ENCODE assay signal across 19 cellular contexts in the genomic region with DNA sequence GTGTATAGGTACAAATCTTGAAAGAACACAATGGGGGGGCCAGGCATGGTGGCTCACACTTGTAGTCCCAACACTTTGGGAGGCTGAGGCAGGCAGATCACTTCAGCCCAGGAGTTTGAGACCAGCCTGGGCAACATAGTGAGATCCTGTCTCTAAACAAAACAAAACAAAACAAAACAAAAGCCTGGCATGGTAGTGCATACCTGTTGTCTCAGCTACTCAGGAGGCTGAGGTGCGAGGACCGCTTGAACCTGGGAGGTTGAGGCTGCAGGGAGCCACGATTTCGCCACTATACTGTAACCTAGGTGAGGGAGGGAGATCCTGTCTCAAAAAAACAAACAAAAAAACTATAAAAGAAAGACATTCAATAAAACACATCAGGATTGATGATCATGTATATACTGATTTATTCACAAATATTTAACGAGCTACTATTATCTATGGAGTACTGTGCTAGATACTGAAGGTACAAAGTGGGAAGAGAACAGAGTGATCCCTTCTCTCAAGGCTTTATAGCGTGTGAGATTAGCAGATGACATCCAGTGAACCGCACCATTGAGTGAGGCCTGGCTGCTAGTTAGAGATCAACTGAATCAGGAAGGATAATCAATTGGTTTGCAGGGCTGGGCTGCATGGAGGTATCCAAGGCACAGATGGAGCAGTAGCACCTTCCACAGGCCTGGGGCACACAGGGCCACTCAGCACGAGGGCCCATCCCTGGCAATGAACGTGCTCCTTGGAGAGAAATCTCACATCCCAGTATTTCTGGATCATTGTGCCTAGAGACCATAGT. TPM values are rescaled to one million over a fixed set of nuclear protein-coding genes. Genes with fewer than 3 reads are reported as not detected.
DNase-seq lines count a peak whose midpoint lies in the region; ATAC-seq and TF ChIP-seq lines count a peak whose summit lies in the region.
"Had no signal": no experiment of that assay in that cellular context is flagged by ENCODE, and none has a peak within 500 bp of the region (broad histone marks: within the 10 kb centered on the region; RNA-seq: fewer than 3 reads in every experiment).

No MANE protein-coding gene starts in this region.

- H3K4me3 ChIP-seq in PC-9 = no peak overlapping the region
- no peak overlapping the region for H3K4me3 ChIP-seq in body of pancreas
- no peak overlapping the region for H3K4me3 ChIP-seq in stomach

- H3K36me3 ChIP-seq in PC-9 (ENCODE audit: low read depth) = no peaks in the 10 kb centered on the region
- no peaks in the 10 kb centered on the region for H3K36me3 ChIP-seq in body of pancreas (replicated peaks in 1 of 2; ENCODE audit: insufficient read depth in 1 of 2, low read depth in 2 of 2)
- H3K36me3 ChIP-seq in stomach = no peaks in the 10 kb centered on the region

- ATAC-seq in body of pancreas = no peak
- ATAC-seq in naive thymus-derived CD8-positive, alpha-beta T cell = no peak
- no peak for ATAC-seq in activated CD4-positive, CD25-positive, alpha-beta regulatory T cell treated with anti-CD3 and anti-CD28 coated beads, Interleukin-2, amount 50 U/mL, for 24 hours
- ATAC-seq: PC-3 had no signal

- peak overlapping the region; percentile 56 for H3K27ac Mint-ChIP-seq in Calu3 (ENCODE audit: unreplicated experiment)
- peak overlapping the region in 1 of 10 donors; percentile 14 for H3K27ac Mint-ChIP-seq in naive thymus-derived CD8-positive, alpha-beta T cell
- H3K27ac Mint-ChIP-seq: CD8-positive, alpha-beta memory T cell had no signal

- CTCF ChIA-PET in Calu3 (lab: Charles Lee) = no interaction called here
- CTCF ChIA-PET in PC-9 (lab: Charles Lee) = no interaction called here

- H4K20me1 ChIP-seq in PC-9 (ENCODE audit: insufficient read depth) = no peaks in the 10 kb centered on the region

- no peak for TF ChIP-seq CTCF in Calu3 (IDR thresholded peaks at IDR 0.05; ENCODE audit: unreplicated experiment)
- no peak for TF ChIP-seq CTCF in PC-9 (conservative IDR thresholded peaks at IDR 0.05)
- no peak for TF ChIP-seq CTCF in body of pancreas (IDR thresholded peaks at IDR 0.05)
- no peak for TF ChIP-seq CTCF in stomach (IDR thresholded peaks at IDR 0.05)

- no peak overlapping the region for H3K4me3 Mint-ChIP-seq in Calu3 (ENCODE audit: low read depth, unreplicated experiment)
- no peak overlapping the region for H3K4me3 Mint-ChIP-seq in naive thymus-derived CD8-positive, alpha-beta T cell
- H3K4me3 Mint-ChIP-seq: CD8-positive, alpha-beta memory T cell; H9 had no signal

- DNase-seq in Calu3 (no peak), PC-9 (no peak), body of pancreas (peak in 3 of 4 donors; percentile 29 to 47 (median 43)), stomach (no peak)
- DNase-seq in central memory CD4-positive, alpha-beta T cell = no peak
- no peak for DNase-seq in naive thymus-derived CD8-positive, alpha-beta T cell
- DNase-seq: ACHN; C1 segment of cervical spinal cord; CD8-positive, alpha-beta memory T cell; DMS 273 treated with DMSO at 0.1 percent for 48 hours; DND-41; H9; KG1; MV-4-11; NCI-H1417; NCI-H187; NCI-H524 treated with DMSO at 0.1 percent for 48 hours; PC-3 had no signal

- peaks cover 37% of the 10 kb centered on the region for H3F3A ChIP-seq in PC-9 (ENCODE audit: insufficient read depth, low read depth)

- POLR2A ChIA-PET in PC-9 (lab: Charles Lee; ENCODE audit: unreplicated experiment) = interaction anchor here (0.6 to 0.7 kb wide), 2 partner anchors 19 to 69 kb away, joined by 3 to 4 read pairs; no protein-coding TSS in a partner anchor
- POLR2A ChIA-PET in naive thymus-derived CD8-positive, alpha-beta T cell (lab: Charles Lee) = no interaction called here

- H3K9me2 ChIP-seq in PC-9 (ENCODE audit: insufficient read depth) = no peaks in the 10 kb centered on the region

- peaks cover 12% of the 10 kb centered on the region for H3K36me3 Mint-ChIP-seq in Calu3 (ENCODE audit: insufficient read depth, unreplicated experiment)
- H3K36me3 Mint-ChIP-seq in naive thymus-derived CD8-positive, alpha-beta T cell = no peaks in the 10 kb centered on the region

- no peak overlapping the region for H3K4me2 ChIP-seq in PC-9

- H2AFZ ChIP-seq in PC-9 = no peak overlapping the region

- H3K9me3 ChIP-seq in PC-9 (ENCODE audit: insufficient read depth, low read depth) = no peaks in the 10 kb centered on the region
- no peaks in the 10 kb centered on the region for H3K9me3 ChIP-seq in body of pancreas
- H3K9me3 ChIP-seq in stomach = no peaks in the 10 kb centered on the region

- TF ChIP-seq POLR2A in body of pancreas (IDR thresholded peaks at IDR 0.05) (no peak), stomach (IDR thresholded peaks at IDR 0.05) (no peak)

- H3K4me1 ChIP-seq in PC-9 (replicated peaks; ENCODE audit: insufficient read depth) (peaks cover 62% of the 10 kb centered on the region), body of pancreas (peaks cover 65% of the 10 kb centered on the region), stomach (peaks cover 0 to 33% (median 16%) of the 10 kb centered on the region in 4 donors)

- H3K27ac ChIP-seq in PC-9 (peak overlapping the region; percentile 89), body of pancreas (peak overlapping the region; percentile 28 to 99 (median 96)), stomach (peak overlapping the region; percentile 64 to 90 (median 82))

- H3K27me3 Mint-ChIP-seq in Calu3 (ENCODE audit: unreplicated experiment) = no peaks in the 10 kb centered on the region
- H3K27me3 Mint-ChIP-seq in naive thymus-derived CD8-positive, alpha-beta T cell = peaks cover 0 to 8% (median 0%) of the 10 kb centered on the region in 5 donors

- H3K27me3 ChIP-seq in PC-9 (ENCODE audit: insufficient read depth, low read depth) = no peaks in the 10 kb centered on the region
- no peaks in the 10 kb centered on the region for H3K27me3 ChIP-seq in body of pancreas
- H3K27me3 ChIP-seq in stomach = no peaks in the 10 kb centered on the region

- 75 to 79% methylated on average over 7 to 9 of the region's 9 CpGs for WGBS in body of pancreas, 2 donors
- 88 to 90% (median 90%) methylated on average over 9 of the region's 9 CpGs for WGBS in stomach, 5 donors

- intact Hi-C loops in Calu3 (cut with micrococcal nuclease; ENCODE audit: unreplicated experiment) = no loop called here
- intact Hi-C loops in PC-9 (cut with micrococcal nuclease; ENCODE audit: unreplicated experiment) = no loop called here
- intact Hi-C loops in body of pancreas (cut with DNase I) = no loop called here
- intact Hi-C loops in stomach (cut with DNase I; ENCODE audit: low total_unique reads) = no loop called here

- H3K9me3 Mint-ChIP-seq in Calu3 (ENCODE audit: low read depth, unreplicated experiment) = peaks cover 5% of the 10 kb centered on the region
- H3K9me3 Mint-ChIP-seq in naive thymus-derived CD8-positive, alpha-beta T cell = no peaks in the 10 kb centered on the region
- H3K9me3 Mint-ChIP-seq: CD8-positive, alpha-beta memory T cell; H9 had no signal

- H3K4me1 Mint-ChIP-seq in Calu3 (ENCODE audit: low read depth, unreplicated experiment) = peaks cover 67% of the 10 kb centered on the region
- H3K4me1 Mint-ChIP-seq in naive thymus-derived CD8-positive, alpha-beta T cell = no peaks in the 10 kb centered on the region
- H3K4me1 Mint-ChIP-seq: CD8-positive, alpha-beta memory T cell had no signal

- no peaks in the 10 kb centered on the region for H3K79me2 ChIP-seq in PC-9 (ENCODE audit: low read depth)

- no peak for TF ChIP-seq EP300 in stomach (IDR thresholded peaks at IDR 0.05)

- BruUV-seq in Calu3 (replicated peaks; lab: Mats Ljungman, UMichigan) = no TSS peak
- no TSS peak for BruUV-seq in PC-9 (replicated peaks; lab: Mats Ljungman, UMichigan)

RNA-seq across cellular contexts. Expression of a gene that starts 26.4 kb away (rescaled TPM):
- 830 and 907 TPM in 2 replicates for total RNA-seq in Calu3 (2022)
- 295 and 318 TPM in 2 replicates for total RNA-seq in PC-9 (2021)
- 100 to 1,000 TPM in 1 of 2 donors, 10 to 100 TPM in 1; 93.7 to 293 TPM for total RNA-seq in body of pancreas
- total RNA-seq in stomach = 1,000 to 10,000 TPM in 1 of 5 donors, 100 to 1,000 TPM in 4; 174 to 1,083 (median 289) TPM
- 100 to 1,000 TPM; 146 to 253 (median 242) TPM for polyA plus RNA-seq in stomach
- total RNA-seq in naive thymus-derived CD8-positive, alpha-beta T cell = 1 to 10 TPM; 1.5 to 2.0 TPM
- polyA plus RNA-seq in naive thymus-derived CD8-positive, alpha-beta T cell = not detected
- polyA plus RNA-seq: CD8-positive, alpha-beta memory T cell had no signal

RNA-seq across cellular contexts. Expression of a gene that starts 54.3 kb away (rescaled TPM):
- total RNA-seq in Calu3 (2022) = 86.1 and 91.6 TPM in 2 replicates
- total RNA-seq in PC-9 (2021) = 108 and 123 TPM in 2 replicates
- 100 to 1,000 TPM in 1 of 2 donors, 10 to 100 TPM in 1; 62.3 to 233 TPM for total RNA-seq in body of pancreas
- total RNA-seq in stomach = 100 to 1,000 TPM in 3 of 5 donors, 10 to 100 TPM in 2; 23.3 to 900 (median 102) TPM
- polyA plus RNA-seq in stomach = 10 to 100 TPM; 31.6 to 38.6 (median 37.6) TPM
- 10 to 100 TPM; 25.2 to 26.3 TPM for total RNA-seq in naive thymus-derived CD8-positive, alpha-beta T cell
- 10 to 100 TPM; 24.1 to 33.2 (median 28.1) TPM for polyA plus RNA-seq in naive thymus-derived CD8-positive, alpha-beta T cell

Comparison
In these comparisons a context has a peak if more than half of its experiments do, and no peak if none do; other contexts are left out.
1. DNase-seq: peak in body of pancreas (3 of 4); none in Calu3 (single experiment), PC-9 (0 of 2), stomach (single experiment), central memory CD4-positive, alpha-beta T cell (single experiment) and naive thymus-derived CD8-positive, alpha-beta T cell (0 of 10).
2. RNA of a gene that starts 26.4 kb away (total RNA-seq): 830 to 907 TPM in Calu3, 295 to 318 TPM in PC-9, 93.7 to 293 TPM in body of pancreas and 174 to 1,083 TPM in stomach; 1.5 to 2.0 TPM in naive thymus-derived CD8-positive, alpha-beta T cell; every median in the first group is over 10 times any median in the second.
3. Peak in every context shown above with its lines, with median percentiles within 50 percentile points of each other: H3K27ac ChIP-seq.